In the genomic region with DNA sequence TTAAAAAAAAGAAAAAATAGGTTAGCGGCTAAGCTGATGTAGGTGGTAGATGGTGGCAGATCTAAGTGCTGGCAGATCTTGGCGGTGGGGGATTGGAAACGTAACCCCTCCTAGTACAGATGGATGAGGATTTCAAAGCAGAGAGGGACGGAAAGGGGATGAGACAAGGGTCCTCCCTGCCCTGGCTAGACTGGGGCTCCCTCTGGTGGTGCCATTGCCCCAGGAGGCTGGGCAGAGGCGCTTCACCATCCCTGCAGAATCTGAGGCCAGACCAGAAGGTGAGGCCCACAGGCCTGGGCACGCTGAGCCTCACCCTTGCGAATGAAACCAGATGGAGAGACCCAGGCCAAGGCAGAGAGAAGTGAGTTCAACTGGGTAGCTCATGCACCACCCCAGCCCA, we compare ENCODE assay signal across 1 cellular context.
TF ChIP-seq lines count a peak whose summit lies in the region.

No MANE protein-coding gene starts in this region.

TF ChIP-seq in endothelial cell of umbilical vein, 7 proteins besides CTCF, POLR2A, EP300 and RAD21 (continued from another document):
- TF ChIP-seq MAX (IDR thresholded peaks at IDR 0.05; ENCODE audit: insufficient read depth, insufficient read length) (no peak), JUN (IDR thresholded peaks at IDR 0.05; ENCODE audit: borderline replicate concordance, insufficient read depth, insufficient read length, low read depth) (no peak), MYC (IDR thresholded peaks at IDR 0.05; ENCODE audit: low read depth, low read length) (no peak), FOS (IDR thresholded peaks at IDR 0.05; ENCODE audit: borderline replicate concordance, insufficient read depth, low read length) (no peak), EZH2 (IDR thresholded peaks at IDR 0.05; ENCODE audit: borderline replicate concordance, low read depth, low read length, severe bottlenecking) (no peak), POLR2AphosphoS5 (IDR thresholded peaks at IDR 0.05; ENCODE audit: insufficient read depth, low read depth, low read length) (no peak)
